Comparison of ENCODE assay signal across 15 cellular contexts in the genomic region with DNA sequence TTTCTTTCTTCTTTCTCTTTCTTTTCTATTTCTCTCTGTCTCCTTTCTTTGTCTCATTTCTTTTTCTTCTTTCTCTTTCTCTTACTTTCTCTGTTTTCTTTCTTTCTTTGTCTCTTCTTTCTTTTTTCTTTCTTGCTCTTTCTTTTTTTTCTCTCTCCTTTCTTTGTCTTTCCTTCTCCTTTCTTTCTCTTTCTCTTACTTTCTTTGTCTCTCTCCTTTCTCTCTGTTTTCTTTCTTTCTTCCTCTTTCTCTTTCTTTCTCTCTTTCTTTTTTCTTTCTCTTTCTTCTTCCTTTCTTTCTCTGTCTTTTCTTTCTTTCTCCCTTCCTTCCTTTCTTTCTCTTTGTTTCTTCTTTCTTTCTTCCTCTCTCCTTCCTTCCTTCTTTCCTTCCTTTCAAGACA.
DNase-seq lines count a peak whose midpoint lies in the region; ATAC-seq lines count a peak whose summit lies in the region.
"Had no signal": no experiment of that assay in that cellular context is flagged by ENCODE, and none has a peak within 500 bp of the region (broad histone marks: within the 10 kb centered on the region; RNA-seq: fewer than 3 reads in every experiment).

No MANE protein-coding gene starts in this region.

- peaks cover 5% of the 10 kb centered on the region for H3K27me3 Mint-ChIP-seq in activated naive CD4-positive, alpha-beta T cell treated with anti-CD3 and anti-CD28 coated beads, Interleukin-2, amount 50 U/mL, for 24 hours
- peaks cover 3 to 22% of the 10 kb centered on the region in 2 donors for H3K27me3 Mint-ChIP-seq in T-cell
- peaks cover 21% of the 10 kb centered on the region for H3K27me3 Mint-ChIP-seq in central memory CD8-positive, alpha-beta T cell
- H3K27me3 Mint-ChIP-seq in stimulated activated naive CD8-positive, alpha-beta T cell treated with anti-CD3 and anti-CD28 coated beads, Interleukin-15, amount 100 ng/mL, for 72 hours = no peaks in the 10 kb centered on the region

- ATAC-seq in T-cell (replicated peaks in 1 of 4) (no peak), GM18868 (IDR thresholded peaks at IDR 0.05; ENCODE audit: unreplicated experiment) (no peak)
- ATAC-seq in central memory CD8-positive, alpha-beta T cell (replicated peaks; ENCODE audit: extremely low read depth, poor library complexity, severe bottlenecking) = no peak
- ATAC-seq in stimulated activated naive CD8-positive, alpha-beta T cell treated with anti-CD3 and anti-CD28 coated beads, Interleukin-15, amount 100 ng/mL, for 72 hours = no peak
- ATAC-seq: left cardiac atrium had no signal

- CTCF ChIA-PET in T-cell (lab: Charles Lee) = no interaction called here

- peak overlapping the region; percentile 79 for H3K4me3 Mint-ChIP-seq in activated naive CD4-positive, alpha-beta T cell treated with anti-CD3 and anti-CD28 coated beads, Interleukin-2, amount 50 U/mL, for 24 hours
- peak overlapping the region; percentile 17 to 70 (median 65) for H3K4me3 Mint-ChIP-seq in T-cell
- peak overlapping the region; percentile 40 for H3K4me3 Mint-ChIP-seq in central memory CD8-positive, alpha-beta T cell
- H3K4me3 Mint-ChIP-seq in stimulated activated naive CD8-positive, alpha-beta T cell treated with anti-CD3 and anti-CD28 coated beads, Interleukin-15, amount 100 ng/mL, for 72 hours = peak overlapping the region; percentile 75 to 76
- H3K4me3 Mint-ChIP-seq: H9, nephron had no signal

- peak overlapping the region; percentile 51 for H3K27ac Mint-ChIP-seq in activated naive CD4-positive, alpha-beta T cell treated with anti-CD3 and anti-CD28 coated beads, Interleukin-2, amount 50 U/mL, for 24 hours
- peak overlapping the region in 1 of 2 donors; percentile 44 for H3K27ac Mint-ChIP-seq in T-cell
- peak overlapping the region; percentile 68 for H3K27ac Mint-ChIP-seq in central memory CD8-positive, alpha-beta T cell (ENCODE audit: low read depth)
- peak overlapping the region; percentile 45 to 59 for H3K27ac Mint-ChIP-seq in stimulated activated naive CD8-positive, alpha-beta T cell treated with anti-CD3 and anti-CD28 coated beads, Interleukin-15, amount 100 ng/mL, for 72 hours
- H3K27ac Mint-ChIP-seq: nephron had no signal

- DNase-seq in activated naive CD4-positive, alpha-beta T cell treated with Interleukin-2 at 50 U/mL for 16 hours = no peak
- no peak for DNase-seq in T-cell
- no peak for DNase-seq in central memory CD8-positive, alpha-beta T cell (ENCODE audit: low spot score in 2 of 2)
- no peak for DNase-seq in stimulated activated naive CD8-positive, alpha-beta T cell treated with anti-CD3 and anti-CD28 coated beads, Interleukin-15, amount 100 ng/mL, for 72 hours
- no peak for DNase-seq in NCI-H2081 treated with DMSO at 0.1 percent for 48 hours (lab: John Stamatoyannopoulos, UW)
- DNase-seq in SKM-1 treated with dmso at 0.1 percent for 144 hours (lab: John Stamatoyannopoulos, UW; ENCODE audit: unreplicated experiment) = no peak
- DNase-seq: DND-41, H9, left cardiac atrium, mesenchymal stem cell, NCI-H1092 treated with DMSO at 0.1 percent for 48 hours, SK-N-SH had no signal

- POLR2A ChIA-PET in T-cell (lab: Charles Lee) = no interaction called here

- H3K9me3 Mint-ChIP-seq in activated naive CD4-positive, alpha-beta T cell treated with anti-CD3 and anti-CD28 coated beads, Interleukin-2, amount 50 U/mL, for 24 hours = no peaks in the 10 kb centered on the region
- H3K9me3 Mint-ChIP-seq in T-cell = peaks cover 0 to 4% (median 0%) of the 10 kb centered on the region in 3 donors
- peaks cover 7% of the 10 kb centered on the region for H3K9me3 Mint-ChIP-seq in central memory CD8-positive, alpha-beta T cell
- H3K9me3 Mint-ChIP-seq in stimulated activated naive CD8-positive, alpha-beta T cell treated with anti-CD3 and anti-CD28 coated beads, Interleukin-15, amount 100 ng/mL, for 72 hours = no peaks in the 10 kb centered on the region

- H3K4me1 Mint-ChIP-seq in activated naive CD4-positive, alpha-beta T cell treated with anti-CD3 and anti-CD28 coated beads, Interleukin-2, amount 50 U/mL, for 24 hours = peaks cover 16% of the 10 kb centered on the region
- peaks cover 17 to 20% (median 18%) of the 10 kb centered on the region in 3 donors for H3K4me1 Mint-ChIP-seq in T-cell
- H3K4me1 Mint-ChIP-seq in central memory CD8-positive, alpha-beta T cell = peaks cover 13% of the 10 kb centered on the region
- peaks cover 21% of the 10 kb centered on the region for H3K4me1 Mint-ChIP-seq in stimulated activated naive CD8-positive, alpha-beta T cell treated with anti-CD3 and anti-CD28 coated beads, Interleukin-15, amount 100 ng/mL, for 72 hours

- H3K36me3 Mint-ChIP-seq in activated naive CD4-positive, alpha-beta T cell treated with anti-CD3 and anti-CD28 coated beads, Interleukin-2, amount 50 U/mL, for 24 hours = no peaks in the 10 kb centered on the region
- H3K36me3 Mint-ChIP-seq in T-cell = no peaks in the 10 kb centered on the region
- peaks cover 3% of the 10 kb centered on the region for H3K36me3 Mint-ChIP-seq in central memory CD8-positive, alpha-beta T cell (ENCODE audit: insufficient read depth)
